ENCODE assay signal across 14 cellular contexts in genomic region chr4:184653650-184654049, GRCh38. TPM values are rescaled to one million over a fixed set of nuclear protein-coding genes. Genes with fewer than 3 reads are reported as not detected.
DNase-seq lines count a peak whose midpoint lies in the region; ATAC-seq and TF ChIP-seq lines count a peak whose summit lies in the region.
"Had no signal": no experiment of that assay in that cellular context is flagged by ENCODE, and none has a peak within 500 bp of the region (broad histone marks: within the 10 kb centered on the region; RNA-seq: fewer than 3 reads in every experiment).

No MANE protein-coding gene starts in this region.

- ATAC-seq in psoas muscle: peak in 2 of 4 donors; percentile 32 to 39
- no peak for ATAC-seq in HG03521 (IDR thresholded peaks at IDR 0.05; ENCODE audit: unreplicated experiment)

- H3K9me3 ChIP-seq in psoas muscle (no peaks in the 10 kb centered on the region), transverse colon (no peaks in the 10 kb centered on the region)
- H3K9me3 ChIP-seq: testis had no signal

- intact Hi-C loops in psoas muscle (cut with DNase I) (loop anchor here in 1 of 2 donors (10.0 kb wide), 1 partner anchor 741 kb away; the partner anchor contains the start of genes ANKRD37 and LRP2BP), transverse colon (cut with DNase I; ENCODE audit: low total_unique reads) (no loop called here)

- TF ChIP-seq CTCF in psoas muscle (IDR thresholded peaks at IDR 0.05) (no peak), transverse colon (IDR thresholded peaks at IDR 0.05) (no peak)

- WGBS in psoas muscle, 3 donors: 3 to 5% (median 4%) methylated on average over 2 of the region's 2 CpGs
- 25 to 41% methylated on average over 2 of the region's 2 CpGs for WGBS in transverse colon (ENCODE audit: low coverage in 1 of 2), 2 donors

- H3K4me1 ChIP-seq in psoas muscle (peaks cover 29% of the 10 kb centered on the region), transverse colon (peaks cover 0 to 8% (median 7%) of the 10 kb centered on the region in 4 donors)
- H3K4me1 ChIP-seq: parathyroid adenoma, testis had no signal

- no peak for TF ChIP-seq POLR2A in transverse colon (IDR thresholded peaks at IDR 0.05)

- H3K4me3 ChIP-seq in psoas muscle (no peak overlapping the region), transverse colon (no peak overlapping the region)
- H3K4me3 ChIP-seq: testis had no signal

- in situ Hi-C loops in transverse colon (cut with MboI; ENCODE audit: low pct_ligation_motif_present in 1 of 4, low pct_unique_long_range_greater_than_20kb in 1 of 4, low sequenced_read_pairs in 3 of 4): no loop called here

- H3K27me3 ChIP-seq in psoas muscle (ENCODE audit: insufficient read depth in 3 of 3, low read length in 2 of 3): no peaks in the 10 kb centered on the region
- H3K27me3 ChIP-seq in transverse colon: no peaks in the 10 kb centered on the region
- H3K27me3 ChIP-seq: testis had no signal

- H3K36me3 ChIP-seq in psoas muscle (ENCODE audit: insufficient read depth in 1 of 2, low read depth in 1 of 2): peaks cover 0 to 11% of the 10 kb centered on the region in 2 donors
- peaks cover 0 to 7% (median 3%) of the 10 kb centered on the region in 4 donors for H3K36me3 ChIP-seq in transverse colon

- H3K27ac ChIP-seq in psoas muscle (peak overlapping the region; percentile 87), transverse colon (no peak overlapping the region)
- H3K27ac ChIP-seq: parathyroid adenoma, testis had no signal

- DNase-seq in Daoy (ENCODE audit: low read depth) (peak; percentile 5), M059J (ENCODE audit: low read depth) (peak; percentile 57), dedifferentiated amniotic fluid mesenchymal stem cell (ENCODE audit: extremely low spot score) (peak; percentile 60), psoas muscle (no peak), NCI-H2081 treated with DMSO at 0.1 percent for 48 hours (lab: John Stamatoyannopoulos, UW) (no peak), transverse colon (no peak)
- no peak for DNase-seq in activated CD8-positive, alpha-beta memory T cell treated with anti-CD3 and anti-CD28 coated beads, Interleukin-2, amount 50 U/mL, for 4 hours
- DNase-seq: activated effector memory CD4-positive, alpha-beta T cell treated with anti-CD3 and anti-CD28 coated beads, Interleukin-2, amount 50 U/mL, for 16 hours; islet precursor cell; NCI-H1105; NCI-H446 treated with DMSO at 0.1 percent for 48 hours; testis had no signal

- no peak for TF ChIP-seq EP300 in transverse colon (IDR thresholded peaks at IDR 0.05; ENCODE audit: low read depth)

RNA-seq across cellular contexts. Expression of gene PRIMPOL, which starts 4.1 kb away (rescaled TPM):
- total RNA-seq in Daoy (2014; rRNA removed; shearing (Covaris generic)): 10.4 and 12.9 TPM in 2 replicates
- 16.3 and 20.2 TPM in 2 replicates for total RNA-seq in M059J (2014; rRNA removed; shearing (Covaris generic))
- total RNA-seq in psoas muscle (10 to 100 TPM in 1 of 4 donors, 1 to 10 TPM in 3; 4.8 to 10.1 (median 7.5) TPM), transverse colon (10 to 100 TPM in 3 of 4 donors, not detected in 1; 19.7 to 28.1 (median 24.6) TPM)
- 10 to 100 TPM in 1 of 3 donors, 1 to 10 TPM in 2; 4.2 to 11.1 (median 5.6) TPM for polyA plus RNA-seq in psoas muscle

RNA-seq across cellular contexts. Expression of gene CASP3, which starts 4.4 kb away (rescaled TPM):
- total RNA-seq in Daoy (2014; rRNA removed; shearing (Covaris generic)): 57.3 and 61.4 TPM in 2 replicates
- total RNA-seq in M059J (2014; rRNA removed; shearing (Covaris generic)): 29.0 and 37.9 TPM in 2 replicates
- 10 to 100 TPM; 13.8 to 49.7 (median 20.5) TPM for total RNA-seq in psoas muscle
- 10 to 100 TPM; 16.1 to 46.6 (median 39.8) TPM for polyA plus RNA-seq in psoas muscle
- total RNA-seq in transverse colon: 100 to 1,000 TPM in 1 of 4 donors, 10 to 100 TPM in 2, 1 to 10 TPM in 1; 6.2 to 147 (median 35.1) TPM

Comparison
In these comparisons a context has a peak if more than half of its experiments do, and no peak if none do; other contexts are left out.
1. DNase-seq: peak in Daoy (single experiment), M059J (single experiment) and dedifferentiated amniotic fluid mesenchymal stem cell (single experiment); none in psoas muscle (0 of 2), NCI-H2081 treated with DMSO at 0.1 percent for 48 hours (single experiment), activated CD8-positive, alpha-beta memory T cell treated with anti-CD3 and anti-CD28 coated beads, Interleukin-2, amount 50 U/mL, for 4 hours (single experiment) and transverse colon (single experiment).